Comparison of ENCODE assay signal across 11 cellular contexts in the genomic region with DNA sequence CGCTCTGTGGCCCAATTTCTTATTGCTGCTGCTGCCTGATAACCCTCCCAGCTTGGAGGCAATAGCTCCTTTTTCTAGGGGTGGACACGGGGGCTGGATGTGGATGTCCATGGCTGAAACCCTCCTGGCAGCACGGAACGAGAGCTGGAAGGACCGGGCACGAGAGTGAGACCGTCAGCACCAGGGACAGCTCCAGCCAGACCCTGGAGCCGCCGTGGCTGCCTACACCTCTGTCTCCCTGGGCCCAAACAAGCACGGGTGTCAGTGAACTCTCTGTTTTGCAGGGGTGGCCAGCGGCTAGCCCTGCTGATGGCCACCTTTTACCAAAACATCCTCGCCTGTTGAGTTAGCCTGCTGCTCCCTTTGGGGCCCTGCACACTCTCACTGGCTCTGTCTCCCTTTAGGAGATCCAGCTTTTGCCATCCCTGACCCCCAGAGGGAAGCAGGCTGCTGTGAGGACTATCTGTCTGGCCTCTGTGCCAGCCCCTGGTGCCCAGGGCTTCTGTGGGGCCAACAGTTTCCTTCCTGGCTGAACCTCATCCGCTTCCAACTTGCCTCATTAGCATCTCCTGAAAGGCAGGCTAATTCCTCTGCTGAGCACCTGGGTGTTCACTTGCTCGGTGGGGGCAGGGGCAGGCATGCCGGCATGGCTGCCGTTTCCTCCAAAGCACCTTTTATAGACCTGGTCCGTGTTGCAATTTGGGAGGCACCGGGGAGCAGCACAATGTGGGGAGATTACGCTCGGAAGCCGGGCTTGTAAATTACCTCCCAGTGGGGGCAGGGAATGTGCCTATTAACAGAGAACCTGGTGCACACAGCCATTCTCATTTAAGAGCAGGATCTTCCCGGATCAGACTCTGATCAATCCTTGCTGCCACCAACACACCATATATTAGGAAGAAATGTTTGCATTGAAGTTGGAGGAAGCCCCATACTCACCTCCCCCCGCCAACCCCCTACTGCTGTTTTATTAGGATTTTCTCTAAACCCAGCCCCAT.
DNase-seq lines count a peak whose midpoint lies in the region; ATAC-seq and TF ChIP-seq lines count a peak whose summit lies in the region.
"Had no signal": no experiment of that assay in that cellular context is flagged by ENCODE, and none has a peak within 500 bp of the region (broad histone marks: within the 10 kb centered on the region; RNA-seq: fewer than 3 reads in every experiment).

No MANE protein-coding gene starts in this region.

- no peaks in the 10 kb centered on the region for H3K36me3 Mint-ChIP-seq in T-helper 2 cell treated with Interferon-gamma antibody and Interleukin-4, amounts not matched to agents 5 μg/mL and 100 μg/mL, for 36 hours (ENCODE audit: low read depth)
- H3K36me3 Mint-ChIP-seq: activated naive CD4-positive, alpha-beta T cell treated with anti-CD3 and anti-CD28 coated beads, Interleukin-2, amount 50 U/mL, for 24 hours had no signal

- DNase-seq in activated CD4-positive, alpha-beta T cell treated with anti-CD3 and anti-CD28 coated beads for 48 hours = peak; percentile 41
- DNase-seq in activated CD4-positive, alpha-beta T cell treated with anti-CD3 and anti-CD28 coated beads, Interleukin-2, amount 50 U/mL, for 4 hours = no peak
- peak; percentile 6 for DNase-seq in T-helper 2 cell treated with Interferon-gamma antibody and Interleukin-4, amounts not matched to agents 5 μg/mL and 100 μg/mL, for 36 hours (ENCODE audit: low spot score)
- peak; percentile 30 for DNase-seq in fibroblast of villous mesenchyme (ENCODE audit: low read depth)
- peak; percentile 22 to 31 for DNase-seq in stimulated activated CD4-positive, alpha-beta T cell treated with anti-CD3 and anti-CD28 coated beads, Interleukin-2, amount 100 ng/mL, for 48 hours
- DNase-seq: BE2C had no signal

- TF ChIP-seq CTCF in fibroblast of villous mesenchyme (IDR thresholded peaks at IDR 0.05; ENCODE audit: insufficient read depth, low read depth, low read length) = no peak

- H3K4me3 ChIP-seq in fibroblast of villous mesenchyme (ENCODE audit: low read depth, low read length) = no peak overlapping the region
- H3K4me3 ChIP-seq: thoracic aorta had no signal

- H3K4me3 Mint-ChIP-seq in T-helper 2 cell treated with Interferon-gamma antibody and Interleukin-4, amounts not matched to agents 5 μg/mL and 100 μg/mL, for 36 hours = no peak overlapping the region
- H3K4me3 Mint-ChIP-seq: activated naive CD4-positive, alpha-beta T cell treated with anti-CD3 and anti-CD28 coated beads, Interleukin-2, amount 50 U/mL, for 24 hours had no signal

- no peaks in the 10 kb centered on the region for H3K9me3 Mint-ChIP-seq in T-helper 2 cell treated with Interferon-gamma antibody and Interleukin-4, amounts not matched to agents 5 μg/mL and 100 μg/mL, for 36 hours
- H3K9me3 Mint-ChIP-seq: activated naive CD4-positive, alpha-beta T cell treated with anti-CD3 and anti-CD28 coated beads, Interleukin-2, amount 50 U/mL, for 24 hours had no signal

- no peak overlapping the region for H3K27ac Mint-ChIP-seq in T-helper 2 cell treated with Interferon-gamma antibody and Interleukin-4, amounts not matched to agents 5 μg/mL and 100 μg/mL, for 36 hours
- H3K27ac Mint-ChIP-seq: activated naive CD4-positive, alpha-beta T cell treated with anti-CD3 and anti-CD28 coated beads, Interleukin-2, amount 50 U/mL, for 24 hours had no signal

- ATAC-seq in HG02642 (IDR thresholded peaks at IDR 0.05; ENCODE audit: poor library complexity, unreplicated experiment) (no peak), HG02981 (IDR thresholded peaks at IDR 0.05; ENCODE audit: unreplicated experiment) (no peak), GM21447 (IDR thresholded peaks at IDR 0.05; ENCODE audit: unreplicated experiment) (no peak)

- H3K4me1 Mint-ChIP-seq in T-helper 2 cell treated with Interferon-gamma antibody and Interleukin-4, amounts not matched to agents 5 μg/mL and 100 μg/mL, for 36 hours (ENCODE audit: low read depth) = no peaks in the 10 kb centered on the region
- H3K4me1 Mint-ChIP-seq: activated naive CD4-positive, alpha-beta T cell treated with anti-CD3 and anti-CD28 coated beads, Interleukin-2, amount 50 U/mL, for 24 hours had no signal

- H3K27me3 Mint-ChIP-seq in T-helper 2 cell treated with Interferon-gamma antibody and Interleukin-4, amounts not matched to agents 5 μg/mL and 100 μg/mL, for 36 hours (ENCODE audit: low read depth) = peaks cover 11% of the 10 kb centered on the region

Comparison
In these comparisons a context has a peak if more than half of its experiments do, and no peak if none do; other contexts are left out.
1. DNase-seq: peak in activated CD4-positive, alpha-beta T cell treated with anti-CD3 and anti-CD28 coated beads for 48 hours (single experiment), T-helper 2 cell treated with Interferon-gamma antibody and Interleukin-4, amounts not matched to agents 5 μg/mL and 100 μg/mL, for 36 hours (single experiment), fibroblast of villous mesenchyme (single experiment) and stimulated activated CD4-positive, alpha-beta T cell treated with anti-CD3 and anti-CD28 coated beads, Interleukin-2, amount 100 ng/mL, for 48 hours (2 of 2); none in activated CD4-positive, alpha-beta T cell treated with anti-CD3 and anti-CD28 coated beads, Interleukin-2, amount 50 U/mL, for 4 hours (0 of 2).